13 cellular contexts compared by ENCODE assay signal in genomic region chr10:104650072-104650471, GRCh38. TPM values are rescaled to one million over a fixed set of nuclear protein-coding genes. Genes with fewer than 3 reads are reported as not detected.
DNase-seq lines count a peak whose midpoint lies in the region; ATAC-seq and TF ChIP-seq lines count a peak whose summit lies in the region.
"Had no signal": no experiment of that assay in that cellular context is flagged by ENCODE, and none has a peak within 500 bp of the region (broad histone marks: within the 10 kb centered on the region; RNA-seq: fewer than 3 reads in every experiment).

No MANE protein-coding gene starts in this region.

- no peak for TF ChIP-seq POLR2A in heart left ventricle (IDR thresholded peaks at IDR 0.05)

- no peaks in the 10 kb centered on the region for H3F3A ChIP-seq in PC-3 (ENCODE audit: low read length, unreplicated experiment)

- no peaks in the 10 kb centered on the region for H3K9me2 ChIP-seq in PC-3 (replicated peaks; ENCODE audit: low read length)

- no peaks in the 10 kb centered on the region for H4K20me1 ChIP-seq in PC-3 (ENCODE audit: low read length)

- intact Hi-C loops in heart left ventricle (cut with DNase I) (loop anchor here in 8 of 10 donors (2.0 to 10.0 kb wide), 5 partner anchors 125 to 277 kb away; no protein-coding TSS in a partner anchor), right cardiac atrium (cut with DNase I) (loop anchor here in 2 of 4 donors (5.0 kb wide), 2 partner anchors 272 to 277 kb away; no protein-coding TSS in a partner anchor), PC-3 (cut with micrococcal nuclease) (no loop called here)

- H3K27ac ChIP-seq in heart left ventricle (no peak overlapping the region), right cardiac atrium (ENCODE audit: low read length) (no peak overlapping the region), PC-3 (ENCODE audit: low read length) (no peak overlapping the region)

- no peak for DNase-seq in heart left ventricle
- DNase-seq in right cardiac atrium, result no peak
- no peak for DNase-seq in PC-3
- no peak for DNase-seq in fibroblast of mammary gland (ENCODE audit: low read depth)
- no peak for DNase-seq in type B pancreatic cell (ENCODE audit: extremely low spot score, unreplicated experiment)
- DNase-seq in DMS153 (lab: John Stamatoyannopoulos, UW), result no peak
- no peak for DNase-seq in NCI-H345 treated with DMSO at 0.1 percent for 48 hours (lab: John Stamatoyannopoulos, UW; ENCODE audit: unreplicated experiment)
- DNase-seq: erythroblast; immature natural killer cell; MM.1S; stimulated activated CD4-positive, alpha-beta T cell treated with anti-CD3 and anti-CD28 coated beads, Interleukin-2, amount 100 ng/mL, for 48 hours had no signal

- H3K9me3 Mint-ChIP-seq in type B pancreatic cell, result no peaks in the 10 kb centered on the region

- ATAC-seq in heart left ventricle (peak in 3 of 4 donors; percentile 55 to 64 (median 64)), right cardiac atrium (no peak), PC-3 (no peak), HG03139 (IDR thresholded peaks at IDR 0.05; ENCODE audit: unreplicated experiment) (no peak)

- 33 to 53% (median 40%) methylated on average over 1 of the region's 1 CpG for WGBS in heart left ventricle, 4 donors
- 43% methylated on average over 1 of the region's 1 CpG for WGBS in right cardiac atrium

- H3K79me2 ChIP-seq in PC-3 (ENCODE audit: low read length), result no peaks in the 10 kb centered on the region

- peaks cover 11% of the 10 kb centered on the region for H3K4me1 Mint-ChIP-seq in type B pancreatic cell (ENCODE audit: unreplicated experiment)
- H3K4me1 Mint-ChIP-seq: immature natural killer cell had no signal

- no peak overlapping the region for H2AFZ ChIP-seq in PC-3 (ENCODE audit: low read length)

- peaks cover 3% of the 10 kb centered on the region for H3K36me3 Mint-ChIP-seq in type B pancreatic cell
- H3K36me3 Mint-ChIP-seq: immature natural killer cell had no signal

- H3K4me1 ChIP-seq in heart left ventricle (no peaks in the 10 kb centered on the region), right cardiac atrium (ENCODE audit: control insufficient read depth, insufficient read depth, low read length) (no peaks in the 10 kb centered on the region), PC-3 (ENCODE audit: insufficient read depth, low read length) (no peaks in the 10 kb centered on the region)

- H3K27me3 ChIP-seq in heart left ventricle (peaks cover 0 to 28% (median 2%) of the 10 kb centered on the region in 9 donors), right cardiac atrium (ENCODE audit: control insufficient read depth, insufficient read depth) (no peaks in the 10 kb centered on the region), PC-3 (ENCODE audit: low read length) (no peaks in the 10 kb centered on the region)

- CTCF ChIA-PET in PC-3 (lab: Charles Lee), result no interaction called here

- H3K9me3 ChIP-seq in heart left ventricle, result no peaks in the 10 kb centered on the region
- H3K9me3 ChIP-seq in right cardiac atrium (ENCODE audit: control insufficient read depth, low read length), result no peaks in the 10 kb centered on the region
- no peaks in the 10 kb centered on the region for H3K9me3 ChIP-seq in PC-3 (ENCODE audit: low read length)

- no peaks in the 10 kb centered on the region for H3K36me3 ChIP-seq in heart left ventricle
- H3K36me3 ChIP-seq in PC-3 (ENCODE audit: low read depth, low read length), result no peaks in the 10 kb centered on the region

- no peak overlapping the region for H3K9ac ChIP-seq in PC-3 (ENCODE audit: low read length)

- TF ChIP-seq CTCF in heart left ventricle (IDR thresholded peaks at IDR 0.05), result peak in 11 of 12 donors; percentile 14 to 53 (median 37)
- TF ChIP-seq CTCF in PC-3 (conservative IDR thresholded peaks at IDR 0.05; ENCODE audit: low read depth, low read length), result peak; percentile 39; the same call in 1 of the 2 replicates
- peak; percentile 4 for TF ChIP-seq CTCF in fibroblast of mammary gland (conservative IDR thresholded peaks at IDR 0.05; ENCODE audit: control insufficient read depth, insufficient read depth, low read depth, low read length)
- peak; percentile 57 for TF ChIP-seq CTCF in type B pancreatic cell (conservative IDR thresholded peaks at IDR 0.05)

- H3K4me3 Mint-ChIP-seq in type B pancreatic cell, result no peak overlapping the region
- H3K4me3 Mint-ChIP-seq: immature natural killer cell had no signal

- H3K27me3 Mint-ChIP-seq in type B pancreatic cell, result peaks cover 46% of the 10 kb centered on the region

- H3K27ac Mint-ChIP-seq in type B pancreatic cell, result no peak overlapping the region
- H3K27ac Mint-ChIP-seq: immature natural killer cell had no signal

- BruUV-seq in PC-3 (replicated peaks; lab: Mats Ljungman, UMichigan), result no TSS peak

- POLR2A ChIA-PET in PC-3 (lab: Charles Lee; ENCODE audit: unreplicated experiment), result no interaction called here

- H3K4me2 ChIP-seq in PC-3 (ENCODE audit: low read length), result no peak overlapping the region

- H3K4me3 ChIP-seq in heart left ventricle (no peak overlapping the region), right cardiac atrium (ENCODE audit: low read length) (no peak overlapping the region), PC-3 (ENCODE audit: low read length) (no peak overlapping the region), fibroblast of mammary gland (ENCODE audit: control insufficient read depth, low read depth, low read length) (no peak overlapping the region)

RNA-seq across cellular contexts. Expression of gene SORCS3, which starts 9.0 kb away (rescaled TPM):
- under 1 TPM in 2 of 9 donors, not detected in 7; 0.05 to 0.19 TPM for total RNA-seq in heart left ventricle
- under 1 TPM in 1 of 2 donors, not detected in 1; 0.03 TPM for polyA plus RNA-seq in heart left ventricle
- total RNA-seq in right cardiac atrium, result under 1 TPM in 2 of 4 donors, not detected in 2; 0.03 to 0.11 TPM
- 0.07 TPM for polyA plus RNA-seq in right cardiac atrium
- total RNA-seq in PC-3 (2014; rRNA removed), result 0.46 TPM in 1 of 2 replicates, not detected in the other
- 1.3 and 4.2 TPM in 2 replicates for total RNA-seq in type B pancreatic cell (ENCODE audit: low replicate concordance)
- polyA plus RNA-seq: BJ, immature natural killer cell had no signal

Comparison
In these comparisons a context has a peak if more than half of its experiments do, and no peak if none do; other contexts are left out.
1. ATAC-seq: peak in heart left ventricle (3 of 4); none in right cardiac atrium (0 of 2), PC-3 (single experiment) and HG03139 (single experiment).
2. CTCF ChIP-seq: peak in every context shown above with its lines; median percentile 57 in type B pancreatic cell; 39 in PC-3; 37 in heart left ventricle; 4 in fibroblast of mammary gland.